Comparison of ENCODE assay signal across 32 cellular contexts in genomic region chr16:88552815-88553214, GRCh38. TPM values are rescaled to one million over a fixed set of nuclear protein-coding genes. Genes with fewer than 3 reads are reported as not detected.
DNase-seq lines count a peak whose midpoint lies in the region; ATAC-seq and TF ChIP-seq lines count a peak whose summit lies in the region.
"Had no signal": no experiment of that assay in that cellular context is flagged by ENCODE, and none has a peak within 500 bp of the region (broad histone marks: within the 10 kb centered on the region; RNA-seq: fewer than 3 reads in every experiment).

No MANE protein-coding gene starts in this region.

- H3K27ac Mint-ChIP-seq in CD4-positive, alpha-beta T cell: no peak overlapping the region
- H3K27ac Mint-ChIP-seq: activated T-helper 2 cell treated with anti-CD3 and anti-CD28 coated beads, Interferon-gamma antibody, Interleukin-2, Interleukin-4, amounts not matched to agents 10 μg/mL and 5 μg/mL and 100 μg/mL, durations not matched to agents 14 hours and 24 hours and 36 hours had no signal

- intact Hi-C loops in body of pancreas (cut with DNase I): no loop called here
- intact Hi-C loops in spleen (cut with DNase I; ENCODE audit: low total_unique reads): no loop called here
- intact Hi-C loops in CD4-positive, alpha-beta T cell (cut with DNase I, micrococcal nuclease): no loop called here

- TF ChIP-seq CTCF in body of pancreas (IDR thresholded peaks at IDR 0.05): no peak
- no peak for TF ChIP-seq CTCF in spleen (IDR thresholded peaks at IDR 0.05 in 8 of 11, conservative IDR thresholded peaks at IDR 0.05 in 3 of 11)
- TF ChIP-seq CTCF in CD4-positive, alpha-beta T cell (IDR thresholded peaks at IDR 0.05): no peak

- H3K27ac ChIP-seq in KOPT-K1 (ENCODE audit: low read depth, low read length, poor library complexity, severe bottlenecking): peak overlapping the region; percentile 49
- H3K27ac ChIP-seq in body of pancreas: no peak overlapping the region
- H3K27ac ChIP-seq in spleen: peak overlapping the region in 5 of 8 donors; percentile 57 to 78 (median 73)
- H3K27ac ChIP-seq in CD4-positive, alpha-beta T cell (ENCODE audit: low read depth, low read length): no peak overlapping the region
- H3K27ac ChIP-seq: brain microvascular endothelial cell, C4-2B, dorsolateral prefrontal cortex, esophagus squamous epithelium, foreskin keratinocyte, skin epidermis, suprapubic skin, WERI-Rb-1 had no signal

- TF ChIP-seq POLR2A in body of pancreas (IDR thresholded peaks at IDR 0.05) (no peak), spleen (IDR thresholded peaks at IDR 0.05) (no peak)

- peak; percentile 58 for ATAC-seq in GM21447 (IDR thresholded peaks at IDR 0.05; ENCODE audit: unreplicated experiment)
- ATAC-seq in body of pancreas: peak; percentile 25
- no peak for ATAC-seq in CD4-positive, alpha-beta T cell (ENCODE audit: poor library complexity)
- ATAC-seq: foreskin keratinocyte had no signal

- H3K9me3 Mint-ChIP-seq in CD4-positive, alpha-beta T cell: no peaks in the 10 kb centered on the region
- H3K9me3 Mint-ChIP-seq: neural crest cell had no signal

- H3K27me3 ChIP-seq in body of pancreas (no peaks in the 10 kb centered on the region), spleen (replicated peaks in 1 of 7) (peaks cover 0 to 31% (median 0%) of the 10 kb centered on the region in 7 donors)
- no peaks in the 10 kb centered on the region for H3K27me3 ChIP-seq in CD4-positive, alpha-beta T cell (ENCODE audit: control insufficient read depth, insufficient read depth, low read length)

- peaks cover 7% of the 10 kb centered on the region for H3K27me3 Mint-ChIP-seq in CD4-positive, alpha-beta T cell

- no peak overlapping the region for H3K4me3 ChIP-seq in body of pancreas
- H3K4me3 ChIP-seq in spleen: no peak overlapping the region
- H3K4me3 ChIP-seq: dorsolateral prefrontal cortex, esophagus squamous epithelium, lung, skin epidermis, suprapubic skin had no signal

- H3K4me3 Mint-ChIP-seq in CD4-positive, alpha-beta T cell: no peak overlapping the region
- H3K4me3 Mint-ChIP-seq: neural crest cell had no signal

- no peaks in the 10 kb centered on the region for H3K9me3 ChIP-seq in KOPT-K1 (ENCODE audit: insufficient read depth, low read length, poor library complexity, severe bottlenecking)
- H3K9me3 ChIP-seq in body of pancreas: no peaks in the 10 kb centered on the region
- peaks cover 0 to 7% (median 0%) of the 10 kb centered on the region in 8 donors for H3K9me3 ChIP-seq in spleen
- no peaks in the 10 kb centered on the region for H3K9me3 ChIP-seq in CD4-positive, alpha-beta T cell (ENCODE audit: control insufficient read depth, low read length)
- H3K9me3 ChIP-seq: esophagus squamous epithelium, suprapubic skin had no signal

- WGBS in body of pancreas, 2 donors: 59 to 100% methylated on average over 1 to 13 of the region's 13 CpGs
- WGBS in spleen, 5 donors: 33 to 38% (median 34%) methylated on average over 9 to 13 of the region's 13 CpGs

- POLR2A ChIA-PET in CD4-positive, alpha-beta T cell (lab: Charles Lee): no interaction called here

- no peaks in the 10 kb centered on the region for H3K4me1 Mint-ChIP-seq in CD4-positive, alpha-beta T cell (ENCODE audit: low read depth)

- H3K4me1 ChIP-seq in body of pancreas (no peaks in the 10 kb centered on the region), spleen (peaks cover 6 to 55% (median 40%) of the 10 kb centered on the region in 6 donors)
- H3K4me1 ChIP-seq: foreskin keratinocyte had no signal

- CTCF ChIA-PET in CD4-positive, alpha-beta T cell (lab: Charles Lee): no interaction called here

- DNase-seq in body of pancreas (peak in 2 of 4 donors; percentile 79 to 80), spleen (no peak), GM03348 (ENCODE audit: low spot score) (no peak), NCI-H2107 treated with DMSO at 0.1 percent for 48 hours (lab: John Stamatoyannopoulos, UW; ENCODE audit: unreplicated experiment) (no peak), AG08395 (ENCODE audit: low spot score) (no peak)
- DNase-seq in CD4-positive, alpha-beta T cell: no peak
- DNase-seq: activated CD4-positive, alpha-beta T cell treated with anti-CD3 and anti-CD28 coated beads for 4 hours; activated CD8-positive, alpha-beta memory T cell treated with anti-CD3 and anti-CD28 coated beads for 24 hours; activated naive CD4-positive, alpha-beta T cell treated with anti-CD3 and anti-CD28 coated beads, Interleukin-2, amount 50 U/mL, for 16 hours; activated T-cell treated with anti-CD3 and anti-CD28 coated beads for 4 hours; brain microvascular endothelial cell; Caco-2; dorsolateral prefrontal cortex; esophagus squamous epithelium; foreskin keratinocyte; GDM1; KBM-7; kidney glomerular epithelial cell; NCI-H1436; NCI-H2081 treated with DMSO at 0.1 percent for 48 hours; NCI-H748 treated with DMSO at 0.1 percent for 48 hours; stimulated activated naive CD4-positive, alpha-beta T cell; T1000; WERI-Rb-1 had no signal

- H3K36me3 ChIP-seq in KOPT-K1 (ENCODE audit: insufficient read depth, low read length): no peaks in the 10 kb centered on the region
- H3K36me3 ChIP-seq in body of pancreas (replicated peaks in 1 of 2; ENCODE audit: insufficient read depth in 1 of 2, low read depth in 2 of 2): no peaks in the 10 kb centered on the region
- no peaks in the 10 kb centered on the region for H3K36me3 ChIP-seq in spleen
- H3K36me3 ChIP-seq: brain microvascular endothelial cell, esophagus squamous epithelium, suprapubic skin, WERI-Rb-1 had no signal

- H3K36me3 Mint-ChIP-seq in CD4-positive, alpha-beta T cell (ENCODE audit: low read depth): no peaks in the 10 kb centered on the region

RNA-seq across cellular contexts. Expression of gene ZC3H18, which starts 17.4 kb away (rescaled TPM):
- total RNA-seq in body of pancreas (10 to 100 TPM; 11.7 to 22.4 TPM), spleen (10 to 100 TPM; 24.1 to 65.2 (median 53.6) TPM)
- 10 to 100 TPM; 18.0 to 29.3 (median 18.3) TPM for polyA plus RNA-seq in spleen
- 10 to 100 TPM; 92.6 to 93.7 TPM for total RNA-seq in CD4-positive, alpha-beta T cell

Comparison
In these comparisons a context has a peak if more than half of its experiments do, and no peak if none do; other contexts are left out.
1. H3K27ac ChIP-seq: peak in KOPT-K1 (single experiment) and spleen (5 of 8); none in body of pancreas (0 of 4) and CD4-positive, alpha-beta T cell (single experiment).